2 cellular contexts compared by ENCODE assay signal in genomic region chr17:15278381-15278780, GRCh38.
TF ChIP-seq lines count a peak whose summit lies in the region.

No MANE protein-coding gene starts in this region.

TF ChIP-seq in HepG2, 621 proteins besides CTCF, POLR2A, EP300 and RAD21:
- no peak for TF ChIP-seq DMTF1 (CRISPR knock-in tag; IDR thresholded peaks at IDR 0.05)
- no peak for TF ChIP-seq ZNF883 (CRISPR knock-in tag; IDR thresholded peaks at IDR 0.05; ENCODE audit: not compliant biosample characterization)
- no peak for TF ChIP-seq FOXP4 (CRISPR knock-in tag; IDR thresholded peaks at IDR 0.05)
- TF ChIP-seq BORCS8-MEF2B (CRISPR knock-in tag; IDR thresholded peaks at IDR 0.05) = no peak
- TF ChIP-seq ZNF20 (CRISPR knock-in tag; IDR thresholded peaks at IDR 0.05) = no peak
- no peak for TF ChIP-seq ZNF800 (CRISPR knock-in tag; IDR thresholded peaks at IDR 0.05)
- TF ChIP-seq CENPX (CRISPR knock-in tag; IDR thresholded peaks at IDR 0.05) = no peak
- no peak for TF ChIP-seq ATF6 (CRISPR knock-in tag; conservative IDR thresholded peaks at IDR 0.05)
- TF ChIP-seq GMEB1 (CRISPR knock-in tag; IDR thresholded peaks at IDR 0.05; ENCODE audit: borderline replicate concordance) = no peak
- TF ChIP-seq ARNT (IDR thresholded peaks at IDR 0.05) = no peak
- no peak for TF ChIP-seq ZSCAN29 (CRISPR knock-in tag; conservative IDR thresholded peaks at IDR 0.05)
TF ChIP-seq in HepG2: peak in this region for 0.

TF ChIP-seq in neural cell, 6 proteins besides CTCF, POLR2A, EP300 and RAD21 (continued from another document):
- TF ChIP-seq REST (IDR thresholded peaks at IDR 0.05; ENCODE audit: borderline replicate concordance) (no peak), EZH2 (IDR thresholded peaks at IDR 0.05; ENCODE audit: borderline replicate concordance, insufficient read depth, low read length, poor library complexity, severe bottlenecking) (no peak), MXI1 (conservative IDR thresholded peaks at IDR 0.05; ENCODE audit: poor library complexity, severe bottlenecking) (no peak)
